21 cellular contexts compared by ENCODE assay signal in the genomic region with DNA sequence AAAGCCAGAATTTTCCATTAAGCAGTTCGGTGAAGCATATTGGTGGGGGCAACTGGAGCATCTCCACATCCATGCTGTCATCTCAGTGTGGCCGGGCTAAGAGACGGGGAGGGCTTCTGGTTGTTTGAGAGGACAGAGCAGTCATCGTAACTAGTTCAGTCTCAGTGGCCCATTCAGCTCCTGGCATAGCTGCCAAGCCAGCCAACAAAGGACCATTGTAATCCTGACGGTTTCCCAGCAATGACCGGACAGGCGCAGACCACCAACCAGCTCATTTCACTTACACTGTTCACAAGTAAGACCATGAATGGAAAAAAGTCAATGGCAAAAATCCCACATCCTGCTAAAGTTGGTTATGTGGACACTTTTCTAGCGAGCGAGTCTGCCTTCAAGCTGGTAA. TPM values are rescaled to one million over a fixed set of nuclear protein-coding genes. Genes with fewer than 3 reads are reported as not detected.
DNase-seq lines count a peak whose midpoint lies in the region; ATAC-seq and TF ChIP-seq lines count a peak whose summit lies in the region.
"Had no signal": no experiment of that assay in that cellular context is flagged by ENCODE, and none has a peak within 500 bp of the region (broad histone marks: within the 10 kb centered on the region; RNA-seq: fewer than 3 reads in every experiment).

No MANE protein-coding gene starts in this region.

- 93% methylated on average over 9 of the region's 9 CpGs for WGBS in mesenchymal stem cell

- no peak overlapping the region for H3K9ac ChIP-seq in mesenchymal stem cell (ENCODE audit: low read length)

- no peak overlapping the region for H3K23ac ChIP-seq in mesenchymal stem cell (ENCODE audit: low read length in 2 of 2)

- peak overlapping the region; percentile 28 for H4K8ac ChIP-seq in mesenchymal stem cell (ENCODE audit: low read length)

- H2BK12ac ChIP-seq in mesenchymal stem cell (ENCODE audit: low read length in 2 of 2), result no peak overlapping the region

- H3K36me3 ChIP-seq in mesenchymal stem cell (ENCODE audit: control insufficient read depth in 1 of 2, insufficient read depth in 2 of 2, low read depth in 1 of 2, low read length in 2 of 2), result no peaks in the 10 kb centered on the region
- H3K36me3 ChIP-seq: heart right ventricle had no signal

- no peak overlapping the region for H3K4ac ChIP-seq in mesenchymal stem cell (ENCODE audit: low read depth in 1 of 2, low read length in 2 of 2)

- H3K27me3 ChIP-seq in mesenchymal stem cell (ENCODE audit: control insufficient read depth in 1 of 2, insufficient read depth in 1 of 2, low read length in 2 of 2), result no peaks in the 10 kb centered on the region

- no peak overlapping the region for H3K14ac ChIP-seq in mesenchymal stem cell (ENCODE audit: low read length in 2 of 2)

- H2BK15ac ChIP-seq in mesenchymal stem cell (ENCODE audit: low read depth, poor library complexity, severe bottlenecking), result no peak overlapping the region

- H3K4me3 ChIP-seq in mesenchymal stem cell (ENCODE audit: insufficient read depth in 1 of 2, low read depth in 1 of 2, low read length in 2 of 2), result no peak overlapping the region
- H3K4me3 ChIP-seq: heart right ventricle, PC-9 had no signal

- H2AK5ac ChIP-seq in mesenchymal stem cell (ENCODE audit: low read length, severe bottlenecking), result no peak overlapping the region

- H2BK120ac ChIP-seq in mesenchymal stem cell (ENCODE audit: low read depth, low read length), result no peak overlapping the region

- no peak overlapping the region for H3K18ac ChIP-seq in mesenchymal stem cell (ENCODE audit: low read depth in 1 of 2, low read length in 2 of 2)

- H3K79me1 ChIP-seq in mesenchymal stem cell (replicated peaks; ENCODE audit: low read length, poor library complexity, severe bottlenecking), result no peaks in the 10 kb centered on the region

- no peaks in the 10 kb centered on the region for H3K4me1 ChIP-seq in mesenchymal stem cell (ENCODE audit: control insufficient read depth, insufficient read depth, low read depth, low read length)

- H3K9me3 ChIP-seq in mesenchymal stem cell (ENCODE audit: control insufficient read depth, low read length), result no peaks in the 10 kb centered on the region
- H3K9me3 ChIP-seq: heart right ventricle had no signal

- ATAC-seq in SK-N-SH treated with all-trans-retinoic acid at 6 μM for 48 hours (no peak), HG03097 (IDR thresholded peaks at IDR 0.05; ENCODE audit: low FRiP score, unreplicated experiment) (no peak)
- ATAC-seq: activated T-helper 17 cell treated with anti-CD3 and anti-CD28 coated beads, Interleukin-2, amount 50 U/mL, for 72 hours; heart right ventricle had no signal

- no peak overlapping the region for H2AFZ ChIP-seq in mesenchymal stem cell (ENCODE audit: low read depth, low read length)
- H2AFZ ChIP-seq: PC-9 had no signal

- H4K91ac ChIP-seq in mesenchymal stem cell (ENCODE audit: low read length), result no peak overlapping the region

- DNase-seq in RPMI7951 (ENCODE audit: low read depth), result peak; percentile 53
- DNase-seq in cerebellar cortex (ENCODE audit: low spot score), result peak; percentile 26
- DNase-seq in mesenchymal stem cell, result no peak
- peak; percentile 74 for DNase-seq in retina
- DNase-seq in cortex of kidney (lab: John Stamatoyannopoulos, UW), result no peak
- DNase-seq in NCI-H69 (lab: John Stamatoyannopoulos, UW), result no peak
- DNase-seq: activated CD4-positive, alpha-beta T cell treated with anti-CD3 and anti-CD28 coated beads, Interleukin-2, amount 10 ng/mL, durations not matched to agents 24 days and 14 days; activated naive CD8-positive, alpha-beta T cell treated with anti-CD3 and anti-CD28 coated beads for 36 hours; GDM1; heart right ventricle; immature natural killer cell; NCI-H1092 treated with DMSO at 0.1 percent for 48 hours; NCI-H2029; NCI-H345; PC-9; SIG-M5; stimulated activated CD8-positive, alpha-beta memory T cell treated with anti-CD3 and anti-CD28 coated beads, Interleukin-4, amount 100 ng/mL, for 48 hours had no signal

- H3K4me2 ChIP-seq in mesenchymal stem cell (ENCODE audit: low read length, poor library complexity, severe bottlenecking), result no peak overlapping the region
- H3K4me2 ChIP-seq: PC-9 had no signal

- no peak overlapping the region for H3K27ac ChIP-seq in mesenchymal stem cell (ENCODE audit: low read length, poor library complexity, severe bottlenecking)
- H3K27ac ChIP-seq: HL-60, PC-9 had no signal

- no peak overlapping the region for H2BK5ac ChIP-seq in mesenchymal stem cell (ENCODE audit: low read depth, low read length, poor library complexity, severe bottlenecking)

TF ChIP-seq in SK-N-SH treated with all-trans-retinoic acid at 6 μM for 48 hours, 23 proteins besides CTCF, POLR2A, EP300 and RAD21:
- TF ChIP-seq BACH2 (CRISPR knock-in tag; IDR thresholded peaks at IDR 0.05; ENCODE audit: borderline replicate concordance) (no peak), RARB (CRISPR knock-in tag; IDR thresholded peaks at IDR 0.05) (no peak), SNAI2 (CRISPR knock-in tag; IDR thresholded peaks at IDR 0.05) (no peak), ZNF8 (CRISPR knock-in tag; IDR thresholded peaks at IDR 0.05) (no peak), CSDC2 (CRISPR knock-in tag; IDR thresholded peaks at IDR 0.05) (no peak), ZNF70 (CRISPR knock-in tag; IDR thresholded peaks at IDR 0.05) (no peak), POU6F1 (CRISPR knock-in tag; IDR thresholded peaks at IDR 0.05; ENCODE audit: borderline replicate concordance, low read depth) (no peak), ZFP3 (CRISPR knock-in tag; IDR thresholded peaks at IDR 0.05) (no peak), OSR1 (CRISPR knock-in tag; IDR thresholded peaks at IDR 0.05) (no peak), ISL1 (CRISPR knock-in tag; IDR thresholded peaks at IDR 0.05) (no peak), ARNTL (CRISPR knock-in tag; IDR thresholded peaks at IDR 0.05; ENCODE audit: borderline replicate concordance, low read depth) (no peak), TCF4 (CRISPR knock-in tag; IDR thresholded peaks at IDR 0.05; ENCODE audit: borderline replicate concordance) (no peak), GLIS3 (CRISPR knock-in tag; IDR thresholded peaks at IDR 0.05) (no peak), ZC3H10 (CRISPR knock-in tag; IDR thresholded peaks at IDR 0.05) (no peak), ZFP30 (CRISPR knock-in tag; IDR thresholded peaks at IDR 0.05) (no peak), PPARA (CRISPR knock-in tag; IDR thresholded peaks at IDR 0.05; ENCODE audit: borderline replicate concordance) (no peak), ZNF565 (CRISPR knock-in tag; conservative IDR thresholded peaks at IDR 0.05; ENCODE audit: low read depth) (no peak)
- TF ChIP-seq, protein P1, sequence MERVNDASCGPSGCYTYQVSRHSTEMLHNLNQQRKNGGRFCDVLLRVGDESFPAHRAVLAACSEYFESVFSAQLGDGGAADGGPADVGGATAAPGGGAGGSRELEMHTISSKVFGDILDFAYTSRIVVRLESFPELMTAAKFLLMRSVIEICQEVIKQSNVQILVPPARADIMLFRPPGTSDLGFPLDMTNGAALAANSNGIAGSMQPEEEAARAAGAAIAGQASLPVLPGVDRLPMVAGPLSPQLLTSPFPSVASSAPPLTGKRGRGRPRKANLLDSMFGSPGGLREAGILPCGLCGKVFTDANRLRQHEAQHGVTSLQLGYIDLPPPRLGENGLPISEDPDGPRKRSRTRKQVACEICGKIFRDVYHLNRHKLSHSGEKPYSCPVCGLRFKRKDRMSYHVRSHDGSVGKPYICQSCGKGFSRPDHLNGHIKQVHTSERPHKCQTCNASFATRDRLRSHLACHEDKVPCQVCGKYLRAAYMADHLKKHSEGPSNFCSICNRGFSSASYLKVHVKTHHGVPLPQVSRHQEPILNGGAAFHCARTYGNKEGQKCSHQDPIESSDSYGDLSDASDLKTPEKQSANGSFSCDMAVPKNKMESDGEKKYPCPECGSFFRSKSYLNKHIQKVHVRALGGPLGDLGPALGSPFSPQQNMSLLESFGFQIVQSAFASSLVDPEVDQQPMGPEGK (CRISPR knock-in tag; IDR thresholded peaks at IDR 0.05; ENCODE audit: borderline replicate concordance), result no peak
- TF ChIP-seq, protein P2, sequence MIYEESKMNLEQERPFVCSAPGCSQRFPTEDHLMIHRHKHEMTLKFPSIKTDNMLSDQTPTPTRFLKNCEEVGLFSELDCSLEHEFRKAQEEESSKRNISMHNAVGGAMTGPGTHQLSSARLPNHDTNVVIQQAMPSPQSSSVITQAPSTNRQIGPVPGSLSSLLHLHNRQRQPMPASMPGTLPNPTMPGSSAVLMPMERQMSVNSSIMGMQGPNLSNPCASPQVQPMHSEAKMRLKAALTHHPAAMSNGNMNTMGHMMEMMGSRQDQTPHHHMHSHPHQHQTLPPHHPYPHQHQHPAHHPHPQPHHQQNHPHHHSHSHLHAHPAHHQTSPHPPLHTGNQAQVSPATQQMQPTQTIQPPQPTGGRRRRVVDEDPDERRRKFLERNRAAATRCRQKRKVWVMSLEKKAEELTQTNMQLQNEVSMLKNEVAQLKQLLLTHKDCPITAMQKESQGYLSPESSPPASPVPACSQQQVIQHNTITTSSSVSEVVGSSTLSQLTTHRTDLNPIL (CRISPR knock-in tag; IDR thresholded peaks at IDR 0.05; ENCODE audit: low read depth), result no peak

RNA-seq across cellular contexts. Expression of gene HDDC2, which starts 14.9 kb away (rescaled TPM):
- total RNA-seq in RPMI7951 (2014; rRNA removed; shearing (Covaris generic)), result 86.6 and 90.8 TPM in 2 replicates
- 47.5 TPM for polyA plus RNA-seq in mesenchymal stem cell (2013, experiment 1 of 2)
- 50.7 TPM for polyA plus RNA-seq in mesenchymal stem cell (2013, experiment 2 of 2)

Comparison
In these comparisons a context has a peak if more than half of its experiments do, and no peak if none do; other contexts are left out.
1. DNase-seq: peak in RPMI7951 (single experiment), cerebellar cortex (single experiment) and retina (single experiment); none in mesenchymal stem cell (single experiment), cortex of kidney (single experiment) and NCI-H69 (single experiment).